ENCODE assay signal across 32 cellular contexts in genomic region chr3:151147299-151147698, GRCh38. TPM values are rescaled to one million over a fixed set of nuclear protein-coding genes. Genes with fewer than 3 reads are reported as not detected.
"Had no signal": no experiment of that assay in that cellular context is flagged by ENCODE, and none has a peak within 500 bp of the region (broad histone marks: within the 10 kb centered on the region; RNA-seq: fewer than 3 reads in every experiment).

No MANE protein-coding gene starts in this region.

- H3K9me3 Mint-ChIP-seq: activated CD4-positive, alpha-beta T cell treated with anti-CD3 and anti-CD28 coated beads, Interleukin-2, amount 10 ng/mL, durations not matched to agents 24 days and 14 days; activated CD8-positive, alpha-beta T cell treated with anti-CD3 and anti-CD28 coated beads for 36 hours; activated naive CD4-positive, alpha-beta T cell treated with anti-CD3 and anti-CD28 coated beads, Interleukin-2, amount 50 U/mL, for 24 hours; activated naive CD8-positive, alpha-beta T cell treated with anti-CD3 and anti-CD28 coated beads, Interleukin-2, amount 10 ng/mL, durations not matched to agents 7 days and 5 days; activated T-cell treated with anti-CD3 and anti-CD28 coated beads, Interleukin-2, amount 50 U/mL, for 24 hours; activated T-helper 2 cell treated with anti-CD3 and anti-CD28 coated beads, Interferon-gamma antibody, Interleukin-2, Interleukin-4, amounts not matched to agents 10 μg/mL and 5 μg/mL and 100 μg/mL, durations not matched to agents 14 hours and 24 hours and 36 hours had no signal

- H3K4me3 ChIP-seq: ascending aorta, cardiac muscle cell, MG63 had no signal

- H3K36me3 Mint-ChIP-seq: activated naive CD4-positive, alpha-beta T cell treated with anti-CD3 and anti-CD28 coated beads, Interleukin-2, amount 50 U/mL, for 24 hours; activated naive CD8-positive, alpha-beta T cell treated with anti-CD3 and anti-CD28 coated beads, Interleukin-2, amount 10 ng/mL, durations not matched to agents 7 days and 5 days had no signal

- H3K27ac Mint-ChIP-seq: activated CD4-positive, alpha-beta T cell treated with anti-CD3 and anti-CD28 coated beads, Interleukin-2, amount 10 ng/mL, durations not matched to agents 24 days and 14 days; activated CD8-positive, alpha-beta T cell treated with anti-CD3 and anti-CD28 coated beads for 36 hours; activated naive CD4-positive, alpha-beta T cell treated with anti-CD3 and anti-CD28 coated beads, Interleukin-2, amount 50 U/mL, for 24 hours; activated naive CD8-positive, alpha-beta T cell treated with anti-CD3 and anti-CD28 coated beads, Interleukin-2, amount 10 ng/mL, durations not matched to agents 7 days and 5 days; activated T-cell treated with anti-CD3 and anti-CD28 coated beads, Interleukin-2, amount 50 U/mL, for 24 hours; activated T-helper 2 cell treated with anti-CD3 and anti-CD28 coated beads, Interferon-gamma antibody, Interleukin-2, Interleukin-4, amounts not matched to agents 10 μg/mL and 5 μg/mL and 100 μg/mL, durations not matched to agents 14 hours and 24 hours and 36 hours had no signal

- DNase-seq: activated CD4-positive, alpha-beta T cell treated with anti-CD3 and anti-CD28 coated beads, Interleukin-2, amount 10 ng/mL, durations not matched to agents 24 days and 14 days; activated CD4-positive, alpha-beta T cell treated with anti-CD3 and anti-CD28 coated beads, Interleukin-2, amount 50 U/mL, for 4 hours; activated CD8-positive, alpha-beta T cell treated with anti-CD3 and anti-CD28 coated beads for 36 hours; activated gamma-delta T cell; activated naive CD4-positive, alpha-beta T cell treated with Interleukin-2 at 50 U/mL for 16 hours; activated naive CD8-positive, alpha-beta T cell treated with anti-CD3 and anti-CD28 coated beads, Interleukin-2, amount 10 ng/mL, durations not matched to agents 7 days and 5 days; activated T-cell treated with anti-CD3 and anti-CD28 coated beads, Interleukin-2, amount 50 U/mL, for 24 hours; amygdala; Karpas-422; KBM-7; MG63; NCI-H1048; NCI-H1105 treated with DMSO at 0.1 percent for 48 hours; NCI-H1436; NCI-H1694; NCI-H1930; NCI-H2081 treated with DMSO at 0.1 percent for 48 hours; NCI-H345; NCI-H526; NCI-H748 treated with DMSO at 0.1 percent for 48 hours; NK-92 treated with Interleukin-12 subunit alpha and Interleukin-12 subunit beta, amount 100 ng/mL, for 24 hours; Right ventricle myocardium superior; SW 1271; T-helper 1 cell; T-helper 2 cell; T-helper 9 cell had no signal

- H3K36me3 ChIP-seq: ascending aorta, cardiac muscle cell, MG63 had no signal

- H3K4me3 Mint-ChIP-seq: activated CD4-positive, alpha-beta T cell treated with anti-CD3 and anti-CD28 coated beads, Interleukin-2, amount 10 ng/mL, durations not matched to agents 24 days and 14 days; activated CD8-positive, alpha-beta T cell treated with anti-CD3 and anti-CD28 coated beads for 36 hours; activated naive CD4-positive, alpha-beta T cell treated with anti-CD3 and anti-CD28 coated beads, Interleukin-2, amount 50 U/mL, for 24 hours; activated naive CD8-positive, alpha-beta T cell treated with anti-CD3 and anti-CD28 coated beads, Interleukin-2, amount 10 ng/mL, durations not matched to agents 7 days and 5 days; activated T-cell treated with anti-CD3 and anti-CD28 coated beads, Interleukin-2, amount 50 U/mL, for 24 hours had no signal

- H3K27ac ChIP-seq: ascending aorta, cardiac muscle cell had no signal

- H3K9me3 ChIP-seq: ascending aorta, MG63 had no signal

- ATAC-seq: activated CD8-positive, alpha-beta T cell treated with anti-CD3 and anti-CD28 coated beads for 36 hours had no signal

- H3K27me3 ChIP-seq: ascending aorta, cardiac muscle cell had no signal

- H3K4me1 Mint-ChIP-seq: activated CD4-positive, alpha-beta T cell treated with anti-CD3 and anti-CD28 coated beads, Interleukin-2, amount 10 ng/mL, durations not matched to agents 24 days and 14 days; activated naive CD4-positive, alpha-beta T cell treated with anti-CD3 and anti-CD28 coated beads, Interleukin-2, amount 50 U/mL, for 24 hours had no signal

RNA-seq across cellular contexts. Expression of gene GPR171, which starts 55.7 kb away (rescaled TPM):
- total RNA-seq: cardiac muscle cell, NCI-H460, OCI-LY7 had no signal
- polyA plus RNA-seq: cardiac muscle cell had no signal
